ENCODE assay signal across 23 cellular contexts in genomic region chr3:187912007-187912406, GRCh38.
"Had no signal": no experiment of that assay in that cellular context is flagged by ENCODE, and none has a peak within 500 bp of the region (broad histone marks: within the 10 kb centered on the region; RNA-seq: fewer than 3 reads in every experiment).

No MANE protein-coding gene starts in this region.

- H3K27ac ChIP-seq: parathyroid adenoma, right atrium auricular region, testis had no signal

- ATAC-seq: esophagus mucosa; left cardiac atrium; naive thymus-derived CD4-positive, alpha-beta T cell; stimulated activated naive B cell treated with anti-CD40 and anti-IgM and Interleukin-4, amounts not matched to agents 10 μg/mL and 1 μg/mL and 100 μg/mL, for 72 hours had no signal

- DNase-seq: activated CD4-positive, alpha-beta memory T cell treated with anti-CD3 and anti-CD28 coated beads for 36 hours; activated CD4-positive, alpha-beta T cell treated with anti-CD3 and anti-CD28 coated beads, Interleukin-2, amount 10 ng/mL, durations not matched to agents 24 days and 14 days; activated CD4-positive, CD25-positive, alpha-beta regulatory T cell treated with anti-CD3 and anti-CD28 coated beads, Interleukin-2, amount 50 U/mL, for 72 hours; activated CD8-positive, alpha-beta memory T cell treated with anti-CD3 and anti-CD28 coated beads, Interleukin-2, amount 50 U/mL, for 4 hours; activated gamma-delta T cell; activated naive CD4-positive, alpha-beta T cell treated with anti-CD3 and anti-CD28 coated beads, Interleukin-2, amount 50 U/mL, for 16 hours; activated T-cell treated with anti-CD3 and anti-CD28 coated beads, Interleukin-2, amount 50 U/mL, for 1 hour; amygdala; central memory CD4-positive, alpha-beta T cell; islet precursor cell; left cardiac atrium; naive thymus-derived CD4-positive, alpha-beta T cell; nucleus accumbens; stimulated activated CD4-positive, alpha-beta T cell treated with anti-CD3 and anti-CD28 coated beads, Interleukin-15, amount 100 ng/mL, for 24 hours; stimulated activated CD4-positive, alpha-beta T cell treated with anti-CD3 and anti-CD28 coated beads, Interleukin-2, amount 100 ng/mL, for 24 hours; stimulated activated naive B cell treated with anti-CD40 and anti-IgM and Interleukin-4, amounts not matched to agents 10 μg/mL and 1 μg/mL and 100 μg/mL, for 72 hours; T-helper 2 cell; testis; transverse colon had no signal

- H3K4me3 ChIP-seq: breast epithelium, right atrium auricular region, testis, transverse colon had no signal

- H3K9me3 ChIP-seq: breast epithelium, right atrium auricular region, testis, transverse colon had no signal

- H3K36me3 ChIP-seq: breast epithelium, right atrium auricular region, transverse colon had no signal

- H3K79me2 ChIP-seq: parathyroid adenoma had no signal

- H2AFZ ChIP-seq: parathyroid adenoma had no signal

- H3K4me1 ChIP-seq: parathyroid adenoma, right atrium auricular region, testis had no signal

- H3K9ac ChIP-seq: parathyroid adenoma had no signal

- H3K27me3 ChIP-seq: breast epithelium, right atrium auricular region, testis, transverse colon had no signal
